ENCODE assay signal across 9 cellular contexts in genomic region chr15:40776537-40777141, GRCh38. TPM values are rescaled to one million over a fixed set of nuclear protein-coding genes. Genes with fewer than 3 reads are reported as not detected.
DNase-seq lines count a peak whose midpoint lies in the region; ATAC-seq and TF ChIP-seq lines count a peak whose summit lies in the region.
"Had no signal": no experiment of that assay in that cellular context is flagged by ENCODE, and none has a peak within 500 bp of the region (broad histone marks: within the 10 kb centered on the region; RNA-seq: fewer than 3 reads in every experiment).

No MANE protein-coding gene starts in this region.

- TF ChIP-seq POLR2A in stomach (IDR thresholded peaks at IDR 0.05) = no peak

- H3K36me3 ChIP-seq in stomach = peaks cover 67 to 85% (median 84%) of the 10 kb centered on the region in 4 donors

- no peaks in the 10 kb centered on the region for H3K9me3 ChIP-seq in stomach

- no peaks in the 10 kb centered on the region for H3K27me3 Mint-ChIP-seq in activated CD8-positive, alpha-beta T cell treated with anti-CD3 and anti-CD28 coated beads, Interleukin-2, amount 10 ng/mL, durations not matched to agents 7 days and 5 days (ENCODE audit: low read depth)

- peaks cover 5% of the 10 kb centered on the region for H3K4me1 ChIP-seq in foreskin keratinocyte
- H3K4me1 ChIP-seq in stomach = peaks cover 12 to 17% (median 14%) of the 10 kb centered on the region in 4 donors

- CTCF ChIA-PET in activated CD8-positive, alpha-beta T cell treated with anti-CD3 and anti-CD28 coated beads, Interleukin-2, amount 10 ng/mL, durations not matched to agents 7 days and 5 days (lab: Charles Lee) = interaction anchor here (1.0 to 1.7 kb wide), 4 partner anchors 8 to 118 kb away, joined by 3 to 8 read pairs (median 4); no protein-coding TSS in a partner anchor

- no peak for TF ChIP-seq CTCF in foreskin keratinocyte (conservative IDR thresholded peaks at IDR 0.05)
- TF ChIP-seq CTCF in stomach (IDR thresholded peaks at IDR 0.05) = no peak

- no peak for TF ChIP-seq EP300 in stomach (IDR thresholded peaks at IDR 0.05)

- no peaks in the 10 kb centered on the region for H3K9me3 Mint-ChIP-seq in activated CD8-positive, alpha-beta T cell treated with anti-CD3 and anti-CD28 coated beads, Interleukin-2, amount 10 ng/mL, durations not matched to agents 7 days and 5 days (ENCODE audit: insufficient read depth)
- H3K9me3 Mint-ChIP-seq: CD14-positive monocyte had no signal

- H3K36me3 Mint-ChIP-seq in activated CD8-positive, alpha-beta T cell treated with anti-CD3 and anti-CD28 coated beads, Interleukin-2, amount 10 ng/mL, durations not matched to agents 7 days and 5 days (ENCODE audit: low read depth) = peaks cover 42% of the 10 kb centered on the region

- ATAC-seq in activated CD8-positive, alpha-beta T cell treated with anti-CD3 and anti-CD28 coated beads, Interleukin-2, amount 10 ng/mL, durations not matched to agents 7 days and 5 days = peak; percentile 78
- peak; percentile 88 for ATAC-seq in foreskin keratinocyte
- no peak for ATAC-seq in HG03460 (IDR thresholded peaks at IDR 0.05; ENCODE audit: unreplicated experiment)

- WGBS in stomach, 5 donors = 40 to 63% (median 51%) methylated on average over 11 of the region's 11 CpGs

- H3K4me3 Mint-ChIP-seq in activated CD8-positive, alpha-beta T cell treated with anti-CD3 and anti-CD28 coated beads, Interleukin-2, amount 10 ng/mL, durations not matched to agents 7 days and 5 days = no peak overlapping the region
- H3K4me3 Mint-ChIP-seq: CD14-positive monocyte had no signal

- DNase-seq in activated CD8-positive, alpha-beta memory T cell treated with anti-CD3 and anti-CD28 coated beads, Interleukin-2, amount 50 U/mL, for 4 hours = peak; percentile 51
- no peak for DNase-seq in activated CD8-positive, alpha-beta memory T cell treated with anti-CD3 and anti-CD28 coated beads, Interleukin-2, amount 50 U/mL, for 48 hours
- peak; percentile 62 for DNase-seq in activated CD8-positive, alpha-beta T cell treated with anti-CD3 and anti-CD28 coated beads, Interleukin-2, amount 10 ng/mL, durations not matched to agents 7 days and 5 days
- peak in 1 of 2 donors; percentile 70 for DNase-seq in foreskin keratinocyte
- peak; percentile 89 for DNase-seq in stomach
- DNase-seq in NCI-H128 (lab: John Stamatoyannopoulos, UW; ENCODE audit: unreplicated experiment) = no peak
- no peak for DNase-seq in MV-4-11 (lab: John Stamatoyannopoulos, UW)

- H3K27me3 ChIP-seq in foreskin keratinocyte (no peaks in the 10 kb centered on the region), stomach (no peaks in the 10 kb centered on the region)

- no peak overlapping the region for H3K4me3 ChIP-seq in stomach

- intact Hi-C loops in stomach (cut with DNase I; ENCODE audit: low total_unique reads) = no loop called here

- H3K4me1 Mint-ChIP-seq in activated CD8-positive, alpha-beta T cell treated with anti-CD3 and anti-CD28 coated beads, Interleukin-2, amount 10 ng/mL, durations not matched to agents 7 days and 5 days (ENCODE audit: low read depth) = peaks cover 16% of the 10 kb centered on the region
- H3K4me1 Mint-ChIP-seq: CD14-positive monocyte had no signal

- no peak overlapping the region for H3K27ac ChIP-seq in foreskin keratinocyte
- peak overlapping the region; percentile 32 to 74 (median 54) for H3K27ac ChIP-seq in stomach

- peak overlapping the region; percentile 47 for H3K27ac Mint-ChIP-seq in activated CD8-positive, alpha-beta T cell treated with anti-CD3 and anti-CD28 coated beads, Interleukin-2, amount 10 ng/mL, durations not matched to agents 7 days and 5 days

- POLR2A ChIA-PET in activated CD8-positive, alpha-beta T cell treated with anti-CD3 and anti-CD28 coated beads, Interleukin-2, amount 10 ng/mL, durations not matched to agents 7 days and 5 days (lab: Charles Lee) = interaction anchor here (0.9 kb wide), 1 partner anchor 82 kb away, joined by 3 read pairs; the partner anchor contains the start of gene RAD51

RNA-seq across cellular contexts. Expression of gene C15orf62, which starts 6.9 kb away (rescaled TPM):
- 1 to 10 TPM; 1.1 to 1.2 TPM for total RNA-seq in activated CD8-positive, alpha-beta T cell treated with anti-CD3 and anti-CD28 coated beads, Interleukin-2, amount 10 ng/mL, durations not matched to agents 7 days and 5 days
- 0.11 and 0.14 TPM in 2 replicates for total RNA-seq in foreskin keratinocyte
- 0.08 and 0.15 TPM in 2 replicates for polyA plus RNA-seq in foreskin keratinocyte
- total RNA-seq in stomach = 10 to 100 TPM in 1 of 5 donors, not detected in 4; 39.3 TPM
- 1 to 10 TPM in 1 of 3 donors, under 1 TPM in 2; 0.25 to 4.5 (median 0.31) TPM for polyA plus RNA-seq in stomach

RNA-seq across cellular contexts. Expression of gene GCHFR, which starts 12.8 kb away (rescaled TPM):
- 10 to 100 TPM; 50.6 to 50.8 TPM for total RNA-seq in activated CD8-positive, alpha-beta T cell treated with anti-CD3 and anti-CD28 coated beads, Interleukin-2, amount 10 ng/mL, durations not matched to agents 7 days and 5 days
- total RNA-seq in foreskin keratinocyte (7.3 and 9.0 TPM in 2 replicates), stomach (10 to 100 TPM in 2 of 5 donors, 1 to 10 TPM in 1, not detected in 2; 1.3 to 13.6 (median 11.7) TPM)
- polyA plus RNA-seq in foreskin keratinocyte (9.0 and 12.9 TPM in 2 replicates), stomach (10 to 100 TPM; 21.4 to 37.4 (median 29.3) TPM)

RNA-seq across cellular contexts. Expression of gene RMDN3, which starts 21.6 kb away (rescaled TPM):
- 10 to 100 TPM; 34.0 to 35.1 TPM for total RNA-seq in activated CD8-positive, alpha-beta T cell treated with anti-CD3 and anti-CD28 coated beads, Interleukin-2, amount 10 ng/mL, durations not matched to agents 7 days and 5 days
- total RNA-seq in foreskin keratinocyte (18.7 and 20.6 TPM in 2 replicates), stomach (10 to 100 TPM in 4 of 5 donors, not detected in 1; 25.2 to 63.8 (median 48.2) TPM)
- polyA plus RNA-seq in foreskin keratinocyte (18.5 and 21.1 TPM in 2 replicates), stomach (10 to 100 TPM; 12.6 to 21.2 (median 15.0) TPM)

RNA-seq across cellular contexts. Expression of gene ZFYVE19, which starts 30.2 kb away (rescaled TPM):
- 10 to 100 TPM; 29.4 to 35.6 TPM for total RNA-seq in activated CD8-positive, alpha-beta T cell treated with anti-CD3 and anti-CD28 coated beads, Interleukin-2, amount 10 ng/mL, durations not matched to agents 7 days and 5 days
- total RNA-seq in foreskin keratinocyte (26.8 and 29.7 TPM in 2 replicates), stomach (10 to 100 TPM; 10.3 to 29.2 (median 18.7) TPM)
- polyA plus RNA-seq in foreskin keratinocyte (31.9 and 34.5 TPM in 2 replicates), stomach (10 to 100 TPM; 14.4 to 31.0 (median 28.3) TPM)

RNA-seq across cellular contexts. Expression of gene DNAJC17, which starts 30.6 kb away (rescaled TPM):
- 10 to 100 TPM; 42.9 to 47.2 TPM for total RNA-seq in activated CD8-positive, alpha-beta T cell treated with anti-CD3 and anti-CD28 coated beads, Interleukin-2, amount 10 ng/mL, durations not matched to agents 7 days and 5 days
- total RNA-seq in foreskin keratinocyte = 46.6 and 54.4 TPM in 2 replicates
- polyA plus RNA-seq in foreskin keratinocyte = 51.3 and 59.3 TPM in 2 replicates
- total RNA-seq in stomach = 10 to 100 TPM; 11.0 to 64.2 (median 22.9) TPM
- 10 to 100 TPM; 33.6 to 66.7 (median 53.9) TPM for polyA plus RNA-seq in stomach

Comparison
In these comparisons a context has a peak if more than half of its experiments do, and no peak if none do; other contexts are left out.
1. DNase-seq: peak in activated CD8-positive, alpha-beta memory T cell treated with anti-CD3 and anti-CD28 coated beads, Interleukin-2, amount 50 U/mL, for 4 hours (single experiment), activated CD8-positive, alpha-beta T cell treated with anti-CD3 and anti-CD28 coated beads, Interleukin-2, amount 10 ng/mL, durations not matched to agents 7 days and 5 days (single experiment) and stomach (single experiment); none in activated CD8-positive, alpha-beta memory T cell treated with anti-CD3 and anti-CD28 coated beads, Interleukin-2, amount 50 U/mL, for 48 hours (single experiment), NCI-H128 (single experiment) and MV-4-11 (single experiment).